ENCODE assay signal across 15 cellular contexts in genomic region chr2:172639823-172640222, GRCh38.
DNase-seq lines count a peak whose midpoint lies in the region; ATAC-seq and TF ChIP-seq lines count a peak whose summit lies in the region.
"Had no signal": no experiment of that assay in that cellular context is flagged by ENCODE, and none has a peak within 500 bp of the region (broad histone marks: within the 10 kb centered on the region; RNA-seq: fewer than 3 reads in every experiment).

No MANE protein-coding gene starts in this region.

- H3K27me3 ChIP-seq in breast epithelium (no peaks in the 10 kb centered on the region), heart left ventricle (no peaks in the 10 kb centered on the region)
- H3K27me3 ChIP-seq: upper lobe of right lung had no signal

- 60 to 86% (median 77%) methylated on average over 2 of the region's 2 CpGs for WGBS in heart left ventricle, 4 donors

- no peaks in the 10 kb centered on the region for H3K36me3 Mint-ChIP-seq in MCF 10A (ENCODE audit: insufficient read depth, unreplicated experiment)
- H3K36me3 Mint-ChIP-seq in stimulated activated naive B cell treated with anti-CD40 and anti-IgM and Interleukin-4, amounts not matched to agents 10 μg/mL and 1 μg/mL and 100 μg/mL, for 72 hours, result peaks cover 0 to 2% of the 10 kb centered on the region in 2 donors
- H3K36me3 Mint-ChIP-seq: natural killer cell had no signal

- H3K4me1 ChIP-seq in breast epithelium (no peaks in the 10 kb centered on the region), heart left ventricle (peaks cover 0 to 4% (median 0%) of the 10 kb centered on the region in 12 donors)
- H3K4me1 ChIP-seq: upper lobe of right lung had no signal

- intact Hi-C loops in MCF 10A (cut with micrococcal nuclease), result no loop called here
- intact Hi-C loops in breast epithelium (cut with DNase I; ENCODE audit: low total_unique reads), result no loop called here
- intact Hi-C loops in heart left ventricle (cut with DNase I), result no loop called here

- TF ChIP-seq POLR2A in breast epithelium (IDR thresholded peaks at IDR 0.05) (no peak), heart left ventricle (IDR thresholded peaks at IDR 0.05) (no peak)

- no peak overlapping the region for H3K27ac ChIP-seq in breast epithelium
- no peak overlapping the region for H3K27ac ChIP-seq in heart left ventricle
- H3K27ac ChIP-seq: HL-60, upper lobe of right lung had no signal

- no peak overlapping the region for H3K4me3 Mint-ChIP-seq in MCF 10A (ENCODE audit: unreplicated experiment)
- no peak overlapping the region for H3K4me3 Mint-ChIP-seq in stimulated activated naive B cell treated with anti-CD40 and anti-IgM and Interleukin-4, amounts not matched to agents 10 μg/mL and 1 μg/mL and 100 μg/mL, for 72 hours
- H3K4me3 Mint-ChIP-seq: natural killer cell had no signal

- TF ChIP-seq CTCF in MCF 10A (IDR thresholded peaks at IDR 0.05; ENCODE audit: unreplicated experiment), result no peak
- no peak for TF ChIP-seq CTCF in breast epithelium (IDR thresholded peaks at IDR 0.05)
- no peak for TF ChIP-seq CTCF in choroid plexus epithelial cell (conservative IDR thresholded peaks at IDR 0.05; ENCODE audit: low read depth, low read length)
- TF ChIP-seq CTCF in heart left ventricle (IDR thresholded peaks at IDR 0.05), result no peak

- H3K9me3 ChIP-seq in breast epithelium (no peaks in the 10 kb centered on the region), heart left ventricle (no peaks in the 10 kb centered on the region)
- H3K9me3 ChIP-seq: HAP-1, upper lobe of right lung had no signal

- no TSS peak for BruUV-seq in MCF 10A (replicated peaks; lab: Mats Ljungman, UMichigan)

- no peaks in the 10 kb centered on the region for H3K27me3 Mint-ChIP-seq in MCF 10A (ENCODE audit: insufficient read depth, unreplicated experiment)
- H3K27me3 Mint-ChIP-seq in stimulated activated naive B cell treated with anti-CD40 and anti-IgM and Interleukin-4, amounts not matched to agents 10 μg/mL and 1 μg/mL and 100 μg/mL, for 72 hours, result no peaks in the 10 kb centered on the region

- H3K9me3 Mint-ChIP-seq in MCF 10A (ENCODE audit: unreplicated experiment), result peaks cover 7% of the 10 kb centered on the region
- no peaks in the 10 kb centered on the region for H3K9me3 Mint-ChIP-seq in stimulated activated naive B cell treated with anti-CD40 and anti-IgM and Interleukin-4, amounts not matched to agents 10 μg/mL and 1 μg/mL and 100 μg/mL, for 72 hours
- H3K9me3 Mint-ChIP-seq: natural killer cell had no signal

- no peaks in the 10 kb centered on the region for H3K36me3 ChIP-seq in breast epithelium
- no peaks in the 10 kb centered on the region for H3K36me3 ChIP-seq in heart left ventricle
- H3K36me3 ChIP-seq: HAP-1, upper lobe of right lung had no signal

- peak; percentile 88 to 91 for ATAC-seq in stimulated activated naive B cell treated with anti-CD40 and anti-IgM and Interleukin-4, amounts not matched to agents 10 μg/mL and 1 μg/mL and 100 μg/mL, for 72 hours (replicated peaks)
- ATAC-seq in heart left ventricle (no peak), left lobe of liver (no peak)
- ATAC-seq: natural killer cell, upper lobe of right lung had no signal

- CTCF ChIA-PET in MCF 10A (lab: Yijun Ruan, JAX), result no interaction called here

- POLR2A ChIA-PET in MCF 10A (lab: Yijun Ruan, JAX), result no interaction called here

- DNase-seq in MCF 10A (ENCODE audit: unreplicated experiment), result peak; percentile 42
- DNase-seq in breast epithelium (ENCODE audit: low spot score in 2 of 2), result no peak
- DNase-seq in NCI-H460 (ENCODE audit: extremely low read depth, low read depth), result peak; percentile 96
- DNase-seq in choroid plexus epithelial cell (ENCODE audit: low read depth), result peak; percentile 95
- DNase-seq in stimulated activated naive B cell treated with anti-CD40 and anti-IgM and Interleukin-4, amounts not matched to agents 10 μg/mL and 1 μg/mL and 100 μg/mL, for 72 hours, result peak; percentile 6
- no peak for DNase-seq in midbrain (lab: John Stamatoyannopoulos, UW)
- no peak for DNase-seq in heart left ventricle
- no peak for DNase-seq in left lobe of liver (ENCODE audit: low spot score)
- DNase-seq: Calu3, natural killer cell, NCI-H187, Right ventricle myocardium superior, upper lobe of right lung had no signal

- H3K27ac Mint-ChIP-seq in MCF 10A (ENCODE audit: low read depth, unreplicated experiment), result no peak overlapping the region
- no peak overlapping the region for H3K27ac Mint-ChIP-seq in stimulated activated naive B cell treated with anti-CD40 and anti-IgM and Interleukin-4, amounts not matched to agents 10 μg/mL and 1 μg/mL and 100 μg/mL, for 72 hours
- H3K27ac Mint-ChIP-seq: natural killer cell had no signal

- no peak overlapping the region for H3K4me3 ChIP-seq in breast epithelium
- no peak overlapping the region for H3K4me3 ChIP-seq in choroid plexus epithelial cell (ENCODE audit: low read depth, low read length)
- H3K4me3 ChIP-seq in heart left ventricle, result no peak overlapping the region
- H3K4me3 ChIP-seq: HAP-1, upper lobe of right lung had no signal

- peaks cover 16% of the 10 kb centered on the region for H3K4me1 Mint-ChIP-seq in MCF 10A (ENCODE audit: insufficient read depth, unreplicated experiment)
- peaks cover 1 to 6% of the 10 kb centered on the region in 2 donors for H3K4me1 Mint-ChIP-seq in stimulated activated naive B cell treated with anti-CD40 and anti-IgM and Interleukin-4, amounts not matched to agents 10 μg/mL and 1 μg/mL and 100 μg/mL, for 72 hours
- H3K4me1 Mint-ChIP-seq: natural killer cell had no signal

Comparison
In these comparisons a context has a peak if more than half of its experiments do, and no peak if none do; other contexts are left out.
1. DNase-seq: peak in MCF 10A (single experiment), NCI-H460 (single experiment), choroid plexus epithelial cell (single experiment) and stimulated activated naive B cell treated with anti-CD40 and anti-IgM and Interleukin-4, amounts not matched to agents 10 μg/mL and 1 μg/mL and 100 μg/mL, for 72 hours (single experiment); none in breast epithelium (0 of 2), midbrain (single experiment), heart left ventricle (0 of 5) and left lobe of liver (single experiment).
2. ATAC-seq: peak in stimulated activated naive B cell treated with anti-CD40 and anti-IgM and Interleukin-4, amounts not matched to agents 10 μg/mL and 1 μg/mL and 100 μg/mL, for 72 hours (2 of 2); none in heart left ventricle (0 of 4) and left lobe of liver (single experiment).